11 cellular contexts compared by ENCODE assay signal in genomic region chr13:20465218-20465879, GRCh38.
DNase-seq lines count a peak whose midpoint lies in the region; ATAC-seq, FAIRE-seq and TF ChIP-seq lines count a peak whose summit lies in the region.
"Had no signal": no experiment of that assay in that cellular context is flagged by ENCODE, and none has a peak within 500 bp of the region (broad histone marks: within the 10 kb centered on the region; RNA-seq: fewer than 3 reads in every experiment).

No MANE protein-coding gene starts in this region.

- DNase-seq in Right ventricle myocardium inferior (ENCODE audit: missing footprints) (no peak), cardiac septum (ENCODE audit: low spot score) (no peak), H1 (ENCODE audit: low read depth in 1 of 2, low spot score in 2 of 2) (no peak), mucosa of descending colon (peak in 2 of 3 donors; percentile 39 to 68), transverse colon (peak; percentile 42), superior temporal gyrus (ENCODE audit: extremely low spot score) (no peak), NCI-H524 treated with DMSO at 0.1 percent for 48 hours (lab: John Stamatoyannopoulos, UW) (no peak)
- DNase-seq: effector memory CD8-positive, alpha-beta T cell; NCI-H1105 treated with DMSO at 0.1 percent for 48 hours; stimulated activated CD4-positive, alpha-beta T cell treated with anti-CD3 and anti-CD28 coated beads, Interleukin-2, amount 100 ng/mL, for 48 hours had no signal

- H2AK5ac ChIP-seq in H1 (ENCODE audit: low read depth, low read length) = no peak overlapping the region

- H3K4me3 ChIP-seq in H1 (ENCODE audit: extremely low read depth in 1 of 4, insufficient read depth in 2 of 4, low read depth in 3 of 4, low read length in 4 of 4) (no peak overlapping the region), mucosa of descending colon (no peak overlapping the region), transverse colon (peak overlapping the region in 1 of 4 donors; percentile 13)

- no peaks in the 10 kb centered on the region for H4K20me1 ChIP-seq in H1 (replicated peaks in 1 of 2; ENCODE audit: control insufficient read depth in 1 of 2, insufficient read depth in 2 of 2, low read length in 2 of 2)

- WGBS in H1 (ENCODE audit: extremely low coverage in 1 of 2, insufficient coverage in 1 of 2, insufficient read length in 1 of 2, insufficient replicate concordance in 2 of 2, low coverage in 1 of 2, low lambda C conversion rate in 2 of 2, missing lambda C conversion rate in 1 of 2), 2 experiments = 69% methylated on average over 6 of the region's 6 CpGs; no CpG with 5 or more reads in 1 of the 2 experiments
- 0 to 45% methylated on average over 1 to 6 of the region's 6 CpGs for WGBS in transverse colon (ENCODE audit: low coverage in 1 of 2), 2 donors

- H3K4me1 ChIP-seq in H1 (replicated peaks in 1 of 4; ENCODE audit: control insufficient read depth in 3 of 4, insufficient read depth in 4 of 4, low read length in 3 of 4) = peaks cover 0 to 8% (median 1%) of the 10 kb centered on the region in 4 experiments; a peak in 4 of 7 replicates
- H3K4me1 ChIP-seq in mucosa of descending colon (ENCODE audit: low read depth) = no peaks in the 10 kb centered on the region
- peaks cover 0 to 13% (median 11%) of the 10 kb centered on the region in 4 donors for H3K4me1 ChIP-seq in transverse colon

- no peak overlapping the region for H3K27ac ChIP-seq in H1 (ENCODE audit: low read depth, low read length)
- H3K27ac ChIP-seq in transverse colon = peak overlapping the region in 2 of 4 donors; percentile 1 to 35

- no peaks in the 10 kb centered on the region for H3K79me1 ChIP-seq in H1 (ENCODE audit: low read depth, low read length)

- no peak overlapping the region for H4K8ac ChIP-seq in H1 (ENCODE audit: extremely low read depth, insufficient read depth, low read length)

- in situ Hi-C loops in transverse colon (cut with MboI; ENCODE audit: low pct_ligation_motif_present in 1 of 4, low pct_unique_long_range_greater_than_20kb in 1 of 4, low sequenced_read_pairs in 3 of 4) = no loop called here

- no peak overlapping the region for H2BK15ac ChIP-seq in H1 (ENCODE audit: low read length)

- ATAC-seq in Right ventricle myocardium inferior (peak; percentile 11), mucosa of descending colon (peak; percentile 72), GM18858 (IDR thresholded peaks at IDR 0.05; ENCODE audit: unreplicated experiment) (no peak)
- ATAC-seq: effector memory CD8-positive, alpha-beta T cell had no signal

- POLR2A ChIA-PET in H1 (lab: Charles Lee; ENCODE audit: partially characterized antibody) = no interaction called here

- H2BK120ac ChIP-seq in H1 (replicated peaks; ENCODE audit: low read depth, low read length) = no peak overlapping the region

- no peak overlapping the region for H2BK20ac ChIP-seq in H1 (ENCODE audit: low read length)

- H3K79me2 ChIP-seq in H1 (ENCODE audit: control insufficient read depth in 1 of 2, insufficient read depth in 2 of 2, low read length in 2 of 2) = no peaks in the 10 kb centered on the region

- no peaks in the 10 kb centered on the region for H3K9me3 ChIP-seq in H1 (ENCODE audit: insufficient read depth in 2 of 2, low read depth in 1 of 2, low read length in 1 of 2)
- no peaks in the 10 kb centered on the region for H3K9me3 ChIP-seq in mucosa of descending colon
- no peaks in the 10 kb centered on the region for H3K9me3 ChIP-seq in transverse colon

- no peak for TF ChIP-seq EP300 in H1 (IDR thresholded peaks at IDR 0.05; ENCODE audit: borderline replicate concordance in 1 of 2, low read depth in 2 of 2, low read length in 2 of 2)
- no peak for TF ChIP-seq EP300 in transverse colon (IDR thresholded peaks at IDR 0.05; ENCODE audit: low read depth)

- H2BK12ac ChIP-seq in H1 (ENCODE audit: low read depth, low read length) = no peak overlapping the region

- no peak overlapping the region for H3K18ac ChIP-seq in H1 (ENCODE audit: extremely low read depth, low read length)

- H2AFZ ChIP-seq in H1 (ENCODE audit: low read length) = peak overlapping the region; percentile 12; the same call in 1 of the 2 replicates

- no peak overlapping the region for H3K4ac ChIP-seq in H1 (replicated peaks; ENCODE audit: insufficient read length, low read depth, low read length)

- H3K23ac ChIP-seq in H1 (ENCODE audit: insufficient read length) = no peak overlapping the region

- H2BK5ac ChIP-seq in H1 (ENCODE audit: low read depth, low read length) = no peak overlapping the region

- no peaks in the 10 kb centered on the region; the same call in 1 of the 2 replicates for H3K23me2 ChIP-seq in H1 (ENCODE audit: low read depth, low read length)

- H3K9ac ChIP-seq in H1 (replicated peaks in 1 of 4; ENCODE audit: extremely low read depth in 1 of 4, low read depth in 3 of 4, low read length in 3 of 4) = no peak overlapping the region

- no peak overlapping the region for H3K4me2 ChIP-seq in H1 (ENCODE audit: insufficient read depth in 1 of 2, low read depth in 2 of 2, low read length in 2 of 2)

- H4K91ac ChIP-seq in H1 (replicated peaks; ENCODE audit: insufficient read length, low read length) = no peak overlapping the region

- H3K36me3 ChIP-seq in H1 (ENCODE audit: control insufficient read depth in 2 of 4, insufficient read depth in 4 of 4, low read length in 3 of 4) (no peaks in the 10 kb centered on the region), mucosa of descending colon (ENCODE audit: low read depth) (no peaks in the 10 kb centered on the region), transverse colon (no peaks in the 10 kb centered on the region)

- no peak for FAIRE-seq in H1 (lab: Jason Lieb, UNC)

- no peak for TF ChIP-seq RAD21 in H1 (IDR thresholded peaks at IDR 0.05 in 1 of 2, conservative IDR thresholded peaks at IDR 0.05 in 1 of 2; ENCODE audit: low read depth in 2 of 2, low read length in 2 of 2)

- TF ChIP-seq CTCF in H1 (IDR thresholded peaks at IDR 0.05; ENCODE audit: control extremely low read depth in 1 of 3, insufficient read depth in 1 of 3, low read depth in 1 of 3, low read length in 3 of 3) (no peak), mucosa of descending colon (IDR thresholded peaks at IDR 0.05) (no peak), transverse colon (IDR thresholded peaks at IDR 0.05) (no peak)

- H3K27me3 ChIP-seq in H1 (replicated peaks in 1 of 4; ENCODE audit: control insufficient read depth in 3 of 4, extremely low read depth in 1 of 4, insufficient read depth in 3 of 4, low read length in 3 of 4) (no peaks in the 10 kb centered on the region), transverse colon (no peaks in the 10 kb centered on the region)

- H3K56ac ChIP-seq in H1 (replicated peaks; ENCODE audit: insufficient read length, low read depth, low read length) = no peak overlapping the region

- H4K5ac ChIP-seq in H1 (ENCODE audit: insufficient read length, low read depth, low read length) = no peak overlapping the region

- peak overlapping the region; percentile 95 for H3K14ac ChIP-seq in H1 (ENCODE audit: insufficient read length)

- intact Hi-C loops in Right ventricle myocardium inferior (cut with DNase I) = no loop called here
- intact Hi-C loops in cardiac septum (cut with DNase I) = no loop called here
- intact Hi-C loops in mucosa of descending colon (cut with DNase I, micrococcal nuclease) = no loop called here
- intact Hi-C loops in transverse colon (cut with DNase I; ENCODE audit: low total_unique reads) = no loop called here

- CTCF ChIA-PET in H1 (lab: Charles Lee; ENCODE audit: partially characterized antibody) = interaction anchor here (1.5 kb wide), 1 partner anchor 268 kb away, joined by 5 read pairs; no protein-coding TSS in a partner anchor

- TF ChIP-seq POLR2A in H1 (IDR thresholded peaks at IDR 0.05; ENCODE audit: control extremely low read depth in 1 of 2, low read depth in 2 of 2, low read length in 2 of 2) = no peak
- no peak for TF ChIP-seq POLR2A in transverse colon (IDR thresholded peaks at IDR 0.05)

TF ChIP-seq in H1, 55 proteins besides CTCF, POLR2A, EP300 and RAD21:
- TF ChIP-seq TCF12 (IDR thresholded peaks at IDR 0.05; ENCODE audit: low read depth, low read length) = no peak
- TF ChIP-seq KDM1A (IDR thresholded peaks at IDR 0.05; ENCODE audit: borderline replicate concordance, low read length) = no peak
- TF ChIP-seq ASH2L (IDR thresholded peaks at IDR 0.05; ENCODE audit: low read length) = no peak
- no peak for TF ChIP-seq CBX5 (IDR thresholded peaks at IDR 0.05; ENCODE audit: low read depth, low read length)
- TF ChIP-seq SIRT6 (IDR thresholded peaks at IDR 0.05; ENCODE audit: low read length) = no peak
- no peak for TF ChIP-seq NRF1 (IDR thresholded peaks at IDR 0.05; ENCODE audit: low read depth, low read length)
- TF ChIP-seq TAF7 (optimal IDR thresholded peaks at IDR 0.05; ENCODE audit: borderline replicate concordance, low read depth, low read length) = no peak
- TF ChIP-seq ATF3 (IDR thresholded peaks at IDR 0.05; ENCODE audit: insufficient read depth, low read depth, low read length) = no peak
- TF ChIP-seq BRCA1 (IDR thresholded peaks at IDR 0.05; ENCODE audit: low read depth, low read length) = no peak

Comparison
In these comparisons a context has a peak if more than half of its experiments do, and no peak if none do; other contexts are left out.
1. DNase-seq: peak in mucosa of descending colon (2 of 3) and transverse colon (single experiment); none in Right ventricle myocardium inferior (single experiment), cardiac septum (single experiment), H1 (0 of 2), superior temporal gyrus (single experiment) and NCI-H524 treated with DMSO at 0.1 percent for 48 hours (single experiment).